20 cellular contexts compared by ENCODE assay signal in genomic region chr10:43793714-43794113, GRCh38.
DNase-seq lines count a peak whose midpoint lies in the region; TF ChIP-seq lines count a peak whose summit lies in the region.
"Had no signal": no experiment of that assay in that cellular context is flagged by ENCODE, and none has a peak within 500 bp of the region (broad histone marks: within the 10 kb centered on the region; RNA-seq: fewer than 3 reads in every experiment).

No MANE protein-coding gene starts in this region.

- DNase-seq in GM23248 (peak; percentile 90), RPMI7951 (ENCODE audit: low read depth) (peak; percentile 58), fibroblast of the aortic adventitia (ENCODE audit: low read depth) (peak; percentile 72), stromal cell of bone marrow (ENCODE audit: low read depth) (peak; percentile 48), Kasumi-1 (lab: John Stamatoyannopoulos, UW) (no peak), HFFc6 (no peak)
- DNase-seq in stimulated activated CD4-positive, alpha-beta T cell treated with anti-CD3 and anti-CD28 coated beads, Interleukin-12 subunit alpha, Interleukin-12 subunit beta, amount 100 ng/mL, for 4 hours: no peak
- DNase-seq: activated CD4-positive, alpha-beta memory T cell treated with anti-CD3 and anti-CD28 coated beads, Interleukin-2, amount 10 ng/mL, durations not matched to agents 7 days and 5 days; activated T-cell treated with anti-CD3 and anti-CD28 coated beads, Interleukin-2, amount 50 U/mL, for 48 hours; brain microvascular endothelial cell; dermis blood vessel endothelial cell; GOT3; heart left ventricle; KBM-7; mammary epithelial cell; naive thymus-derived CD4-positive, alpha-beta T cell; NCI-H524 treated with DMSO at 0.1 percent for 48 hours had no signal

- peak overlapping the region; percentile 69 for H3K27ac ChIP-seq in GM23248
- H3K27ac ChIP-seq: brain microvascular endothelial cell, heart left ventricle, HL-60 had no signal

- H3K36me3 ChIP-seq in GM23248 (ENCODE audit: low read depth): no peaks in the 10 kb centered on the region
- H3K36me3 ChIP-seq: brain microvascular endothelial cell, heart left ventricle had no signal

- no peaks in the 10 kb centered on the region for H4K20me1 ChIP-seq in GM23248 (ENCODE audit: insufficient read depth)

- H3K4me1 Mint-ChIP-seq in HFFc6 (ENCODE audit: low read depth): peaks cover 9% of the 10 kb centered on the region
- H3K4me1 Mint-ChIP-seq: activated CD4-positive, alpha-beta memory T cell treated with anti-CD3 and anti-CD28 coated beads, Interleukin-2, amount 10 ng/mL, durations not matched to agents 7 days and 5 days had no signal

- no peaks in the 10 kb centered on the region for H3K27me3 ChIP-seq in GM23248 (replicated peaks; ENCODE audit: insufficient read depth)
- H3K27me3 ChIP-seq: brain microvascular endothelial cell, heart left ventricle had no signal

- WGBS in GM23248 (ENCODE audit: low coverage in 1 of 2, low lambda C conversion rate in 2 of 2, missing lambda C conversion rate in 2 of 2), 2 experiments: 38 to 41% methylated on average over 6 of the region's 6 CpGs

- H3F3A ChIP-seq in GM23248 (ENCODE audit: insufficient read depth): peaks cover 21% of the 10 kb centered on the region

- H3K4me2 ChIP-seq in GM23248 (ENCODE audit: unreplicated experiment): peak overlapping the region; percentile 26
- H3K4me2 ChIP-seq: smooth muscle cell had no signal

- peaks cover 18% of the 10 kb centered on the region for H3K4me1 ChIP-seq in GM23248 (ENCODE audit: insufficient read depth)

- no peaks in the 10 kb centered on the region for H3K79me2 ChIP-seq in GM23248 (ENCODE audit: insufficient read depth)

- H3K9ac ChIP-seq in GM23248: no peak overlapping the region

- H3K4me3 Mint-ChIP-seq in HFFc6: no peak overlapping the region
- H3K4me3 Mint-ChIP-seq: activated CD4-positive, alpha-beta memory T cell treated with anti-CD3 and anti-CD28 coated beads, Interleukin-2, amount 10 ng/mL, durations not matched to agents 7 days and 5 days; naive thymus-derived CD4-positive, alpha-beta T cell had no signal

- TF ChIP-seq CTCF in fibroblast of the aortic adventitia (IDR thresholded peaks at IDR 0.05; ENCODE audit: insufficient read depth, low read length) (no peak), HFFc6 (IDR thresholded peaks at IDR 0.05) (no peak)

- H3K4me3 ChIP-seq in GM23248 (peak overlapping the region; percentile 22; the same call in 1 of the 2 replicates), fibroblast of the aortic adventitia (ENCODE audit: low read depth, low read length) (no peak overlapping the region)
- H3K4me3 ChIP-seq: heart left ventricle, smooth muscle cell had no signal

- H2AFZ ChIP-seq in GM23248: peak overlapping the region; percentile 25; the same call in 1 of the 2 replicates

- H3K9me3 Mint-ChIP-seq in HFFc6: no peaks in the 10 kb centered on the region
- H3K9me3 Mint-ChIP-seq: activated CD4-positive, alpha-beta memory T cell treated with anti-CD3 and anti-CD28 coated beads, Interleukin-2, amount 10 ng/mL, durations not matched to agents 7 days and 5 days; activated naive CD4-positive, alpha-beta T cell treated with anti-CD3 and anti-CD28 coated beads, Interleukin-2, amount 50 U/mL, for 72 hours had no signal

- no peak overlapping the region for H3K27ac Mint-ChIP-seq in HFFc6
- H3K27ac Mint-ChIP-seq: activated CD4-positive, alpha-beta memory T cell treated with anti-CD3 and anti-CD28 coated beads, Interleukin-2, amount 10 ng/mL, durations not matched to agents 7 days and 5 days; activated naive CD4-positive, alpha-beta T cell treated with anti-CD3 and anti-CD28 coated beads, Interleukin-2, amount 50 U/mL, for 72 hours had no signal

- peaks cover 10% of the 10 kb centered on the region; the same call in 1 of the 2 replicates for H3K36me3 Mint-ChIP-seq in HFFc6 (ENCODE audit: low read depth)
- H3K36me3 Mint-ChIP-seq: activated naive CD4-positive, alpha-beta T cell treated with anti-CD3 and anti-CD28 coated beads, Interleukin-2, amount 50 U/mL, for 72 hours; naive thymus-derived CD4-positive, alpha-beta T cell had no signal

- in situ Hi-C loops in GM23248 (cut with MboI): no loop called here

- no peaks in the 10 kb centered on the region for H3K9me3 ChIP-seq in GM23248 (ENCODE audit: low read depth)
- H3K9me3 ChIP-seq: heart left ventricle had no signal

- peaks cover 2% of the 10 kb centered on the region for H3K27me3 Mint-ChIP-seq in HFFc6 (ENCODE audit: insufficient read depth)

- no peaks in the 10 kb centered on the region for H3K9me2 ChIP-seq in GM23248 (ENCODE audit: insufficient read depth)

Comparison
In these comparisons a context has a peak if more than half of its experiments do, and no peak if none do; other contexts are left out.
1. DNase-seq: peak in GM23248 (single experiment), RPMI7951 (single experiment), fibroblast of the aortic adventitia (single experiment) and stromal cell of bone marrow (single experiment); none in Kasumi-1 (0 of 2), HFFc6 (single experiment) and stimulated activated CD4-positive, alpha-beta T cell treated with anti-CD3 and anti-CD28 coated beads, Interleukin-12 subunit alpha, Interleukin-12 subunit beta, amount 100 ng/mL, for 4 hours (single experiment).